ENCODE assay signal across 8 cellular contexts in genomic region chr5:177446184-177447065, GRCh38. TPM values are rescaled to one million over a fixed set of nuclear protein-coding genes. Genes with fewer than 3 reads are reported as not detected.
DNase-seq lines count a peak whose midpoint lies in the region; ATAC-seq, FAIRE-seq and TF ChIP-seq lines count a peak whose summit lies in the region.

TSS of gene PRR7 (plus strand) at chr5:177446814. CDS start at chr5:177455068, 8,254 bp downstream.

- no peaks in the 10 kb centered on the region for H3K9me3 ChIP-seq in left lung

- TF ChIP-seq CTCF in 22Rv1 (IDR thresholded peaks at IDR 0.05) (no peak), left lung (IDR thresholded peaks at IDR 0.05) (no peak)

- peak; percentile 89; the same call in 1 of the 2 replicates for TF ChIP-seq POLR2A in GM12891 (IDR thresholded peaks at IDR 0.05; ENCODE audit: low read depth, low read length)

- peak; percentile 41 for ATAC-seq in HG02840 (IDR thresholded peaks at IDR 0.05; ENCODE audit: low FRiP score, unreplicated experiment)
- ATAC-seq in activated CD4-positive, alpha-beta T cell treated with anti-CD3 and anti-CD28 coated beads for 36 hours: peak; percentile 54
- ATAC-seq in left lung: peak; percentile 77

- H3K27ac Mint-ChIP-seq in activated CD4-positive, alpha-beta T cell treated with anti-CD3 and anti-CD28 coated beads for 36 hours: peak within 1 kb of the TSS; percentile 89
- no peak within 1 kb of the TSS for H3K27ac Mint-ChIP-seq in dendritic cell treated with granulocyte-macrophage colony-stimulating factor and Interleukin-4, amounts not matched to agents 40 ng/mL and 50 ng/mL, for 4 days

- CTCF ChIA-PET in activated CD4-positive, alpha-beta T cell treated with anti-CD3 and anti-CD28 coated beads for 36 hours (lab: Charles Lee): interaction anchor here (0.7 to 8.1 kb wide), 12 partner anchors 8 to 96 kb away, joined by 3 to 72 read pairs (median 4); no protein-coding TSS in a partner anchor

- peaks cover 7 to 41% of the 10 kb centered on the region in 2 donors for H3K4me1 ChIP-seq in left lung

- peaks cover 0 to 58% of the 10 kb centered on the region in 2 donors for H3K27me3 ChIP-seq in left lung

- H3K36me3 Mint-ChIP-seq in activated CD4-positive, alpha-beta T cell treated with anti-CD3 and anti-CD28 coated beads for 36 hours (ENCODE audit: low read depth): peaks cover 11% of the 10 kb centered on the region
- peaks cover 26% of the 10 kb centered on the region for H3K36me3 Mint-ChIP-seq in dendritic cell treated with granulocyte-macrophage colony-stimulating factor and Interleukin-4, amounts not matched to agents 40 ng/mL and 50 ng/mL, for 4 days (ENCODE audit: low read depth)

- H3K27me3 Mint-ChIP-seq in activated CD4-positive, alpha-beta T cell treated with anti-CD3 and anti-CD28 coated beads for 36 hours: no peaks in the 10 kb centered on the region
- peaks cover 48% of the 10 kb centered on the region for H3K27me3 Mint-ChIP-seq in dendritic cell treated with granulocyte-macrophage colony-stimulating factor and Interleukin-4, amounts not matched to agents 40 ng/mL and 50 ng/mL, for 4 days

- H3K4me3 ChIP-seq in left lung: peak within 1 kb of the TSS; percentile 42 to 50

- H3K27ac ChIP-seq in 22Rv1 (peak within 1 kb of the TSS; percentile 79), left lung (peak within 1 kb of the TSS in 1 of 2 donors; percentile 64)

- no peaks in the 10 kb centered on the region for H3K9me3 Mint-ChIP-seq in activated CD4-positive, alpha-beta T cell treated with anti-CD3 and anti-CD28 coated beads for 36 hours (ENCODE audit: low read depth)
- H3K9me3 Mint-ChIP-seq in dendritic cell treated with granulocyte-macrophage colony-stimulating factor and Interleukin-4, amounts not matched to agents 40 ng/mL and 50 ng/mL, for 4 days: no peaks in the 10 kb centered on the region

- POLR2A ChIA-PET in activated CD4-positive, alpha-beta T cell treated with anti-CD3 and anti-CD28 coated beads for 36 hours (lab: Charles Lee): interaction anchor here (0.9 to 9.3 kb wide), 7 partner anchors 10 to 130 kb away, joined by 4 to 85 read pairs (median 11); partner anchors contain the start of gene GRK6

- intact Hi-C loops in activated CD4-positive, alpha-beta T cell treated with anti-CD3 and anti-CD28 coated beads for 36 hours (cut with DNase I, micrococcal nuclease): loop anchor here (1.0 to 2.0 kb wide), 4 partner anchors 8 to 44 kb away; no protein-coding TSS in a partner anchor
- intact Hi-C loops in dendritic cell treated with granulocyte-macrophage colony-stimulating factor and Interleukin-4, amounts not matched to agents 40 ng/mL and 50 ng/mL, for 4 days (cut with micrococcal nuclease): no loop called here
- intact Hi-C loops in left lung (cut with DNase I): no loop called here

- FAIRE-seq in GM12891 (lab: Jason Lieb, UNC): no peak

- peaks cover 43% of the 10 kb centered on the region for H3K4me1 Mint-ChIP-seq in activated CD4-positive, alpha-beta T cell treated with anti-CD3 and anti-CD28 coated beads for 36 hours
- peaks cover 56% of the 10 kb centered on the region for H3K4me1 Mint-ChIP-seq in dendritic cell treated with granulocyte-macrophage colony-stimulating factor and Interleukin-4, amounts not matched to agents 40 ng/mL and 50 ng/mL, for 4 days (ENCODE audit: low read depth)

- H3K4me3 Mint-ChIP-seq in activated CD4-positive, alpha-beta T cell treated with anti-CD3 and anti-CD28 coated beads for 36 hours: peak within 1 kb of the TSS; percentile 51
- H3K4me3 Mint-ChIP-seq in dendritic cell treated with granulocyte-macrophage colony-stimulating factor and Interleukin-4, amounts not matched to agents 40 ng/mL and 50 ng/mL, for 4 days: peak within 1 kb of the TSS; percentile 61

- peak; percentile 92 for DNase-seq in GM12891 (ENCODE audit: insufficient read length, low spot score)
- DNase-seq in NCI-H2196 treated with DMSO at 0.1 percent for 48 hours (lab: John Stamatoyannopoulos, UW; ENCODE audit: unreplicated experiment): peak; percentile 58
- DNase-seq in activated CD4-positive, alpha-beta T cell treated with anti-CD3 and anti-CD28 coated beads for 36 hours: peak; percentile 83
- peak in 1 of 2 donors; percentile 88 for DNase-seq in left lung
- DNase-seq in stimulated activated CD4-positive, alpha-beta T cell treated with anti-CD3 and anti-CD28 coated beads, Interleukin-4, amount 100 ng/mL, for 4 hours: peak; percentile 72 to 76

- peaks cover 0 to 26% of the 10 kb centered on the region in 2 donors for H3K36me3 ChIP-seq in left lung

TF ChIP-seq in GM12891, 5 proteins besides CTCF, POLR2A, EP300 and RAD21:
- TF ChIP-seq TAF1 (IDR thresholded peaks at IDR 0.05; ENCODE audit: low read depth, low read length): peak; percentile 16; the same call in 1 of the 2 replicates
- TF ChIP-seq PAX5 (IDR thresholded peaks at IDR 0.05; ENCODE audit: insufficient read depth, low read length, severe bottlenecking): peak; percentile 23
- TF ChIP-seq SPI1 (IDR thresholded peaks at IDR 0.05; ENCODE audit: low read depth, low read length): no peak
- peak; percentile 93 for TF ChIP-seq POLR2AphosphoS5 (IDR thresholded peaks at IDR 0.05; ENCODE audit: low read depth, low read length)
- peak; percentile 56; the same call in 1 of the 2 replicates for TF ChIP-seq POU2F2 (IDR thresholded peaks at IDR 0.05; ENCODE audit: low read depth, low read length)

RNA-seq across cellular contexts. Expression of gene PRR7, which starts in this region (rescaled TPM):
- 8.4 TPM for polyA plus RNA-seq in GM12891 (2012; ENCODE audit: low read depth, missing spikeins)
- total RNA-seq in activated CD4-positive, alpha-beta T cell treated with anti-CD3 and anti-CD28 coated beads for 36 hours: 10 to 100 TPM; 12.3 to 13.0 TPM
- 1 to 10 TPM; 2.7 to 4.1 TPM for total RNA-seq in left lung

Comparison
In these comparisons a context has a peak if more than half of its experiments do, and no peak if none do; other contexts are left out.
1. intact Hi-C loops: an anchor here in activated CD4-positive, alpha-beta T cell treated with anti-CD3 and anti-CD28 coated beads for 36 hours (1.0 to 2.0 kb wide); none called in dendritic cell treated with granulocyte-macrophage colony-stimulating factor and Interleukin-4, amounts not matched to agents 40 ng/mL and 50 ng/mL, for 4 days and left lung.